25 cellular contexts compared by ENCODE assay signal in genomic region chr15:70358871-70359647, GRCh38.
DNase-seq lines count a peak whose midpoint lies in the region; ATAC-seq and TF ChIP-seq lines count a peak whose summit lies in the region.
"Had no signal": no experiment of that assay in that cellular context is flagged by ENCODE, and none has a peak within 500 bp of the region (broad histone marks: within the 10 kb centered on the region; RNA-seq: fewer than 3 reads in every experiment).

No MANE protein-coding gene starts in this region.

- H2AFZ ChIP-seq in GM23338 (no peak overlapping the region), neuronal stem cell (ENCODE audit: low read length) (no peak overlapping the region)

- H3F3A ChIP-seq in GM23338 (replicated peaks; ENCODE audit: low read depth), result no peaks in the 10 kb centered on the region

- H3K36me3 ChIP-seq in GM23338 (ENCODE audit: insufficient read depth), result no peaks in the 10 kb centered on the region
- H3K36me3 ChIP-seq in neuronal stem cell (replicated peaks in 1 of 2; ENCODE audit: control insufficient read depth in 2 of 2, insufficient read depth in 2 of 2, low read length in 2 of 2), result no peaks in the 10 kb centered on the region
- H3K36me3 ChIP-seq: MG63, pancreas, Peyer's patch, thoracic aorta, uterus had no signal

- H3K27me3 ChIP-seq in GM23338 (ENCODE audit: insufficient read depth) (no peaks in the 10 kb centered on the region), neuronal stem cell (ENCODE audit: control insufficient read depth in 3 of 3, insufficient read depth in 3 of 3, low read depth in 1 of 3, low read length in 3 of 3) (no peaks in the 10 kb centered on the region)
- H3K27me3 ChIP-seq: MG63, pancreas, Peyer's patch, uterus had no signal

- no peak overlapping the region for H3K4ac ChIP-seq in neuronal stem cell (ENCODE audit: low read length)

- H3K79me2 ChIP-seq in GM23338 (replicated peaks; ENCODE audit: insufficient read depth), result no peaks in the 10 kb centered on the region

- DNase-seq in NCI-H2227 (lab: John Stamatoyannopoulos, UW; ENCODE audit: unreplicated experiment) (peak; percentile 31), NCI-H2227 treated with DMSO at 0.1 percent for 48 hours (lab: John Stamatoyannopoulos, UW) (no peak), GM23338 (ENCODE audit: low spot score) (no peak), WTC11 (ENCODE audit: low spot score) (no peak), neuronal stem cell (ENCODE audit: low spot score) (no peak)
- DNase-seq in activated CD4-positive, CD25-positive, alpha-beta regulatory T cell (lab: John Stamatoyannopoulos, UW), result no peak
- DNase-seq in activated CD8-positive, alpha-beta T cell treated with anti-CD3 and anti-CD28 coated beads for 36 hours, result no peak
- no peak for DNase-seq in activated naive CD4-positive, alpha-beta T cell (lab: John Stamatoyannopoulos, UW)
- DNase-seq: activated CD4-positive, alpha-beta T cell treated with anti-CD3 and anti-CD28 coated beads for 4 hours; CD4-positive, alpha-beta T cell; DND-41; GF-D8; MG63; NCI-H1436 treated with DMSO at 0.1 percent for 48 hours; NCI-H526 treated with DMSO at 0.1 percent for 48 hours; pancreas; SIG-M5; small intestine; stimulated activated naive CD8-positive, alpha-beta T cell treated with anti-CD3 and anti-CD28 coated beads, Interleukin-15, amount 100 ng/mL, for 72 hours; uterus had no signal

- no peak overlapping the region for H4K8ac ChIP-seq in neuronal stem cell (ENCODE audit: low read depth, low read length)

- H3K4me3 Mint-ChIP-seq in GM23338, result no peak overlapping the region
- H3K4me3 Mint-ChIP-seq in WTC11, result no peak overlapping the region
- H3K4me3 Mint-ChIP-seq in activated CD8-positive, alpha-beta T cell treated with anti-CD3 and anti-CD28 coated beads for 36 hours, result no peak overlapping the region
- H3K4me3 Mint-ChIP-seq: CD4-positive, alpha-beta T cell; nephron; stimulated activated naive CD8-positive, alpha-beta T cell treated with anti-CD3 and anti-CD28 coated beads, Interleukin-15, amount 100 ng/mL, for 72 hours had no signal

- H2BK15ac ChIP-seq in neuronal stem cell (ENCODE audit: low read length), result no peak overlapping the region

- H2BK12ac ChIP-seq in neuronal stem cell (ENCODE audit: low read length), result no peak overlapping the region

- H2AK5ac ChIP-seq in neuronal stem cell (ENCODE audit: low read depth, low read length), result no peak overlapping the region

- H4K91ac ChIP-seq in neuronal stem cell (ENCODE audit: low read depth, low read length, poor library complexity), result no peak overlapping the region

- H3K4me1 Mint-ChIP-seq in GM23338 (peaks cover 5% of the 10 kb centered on the region; the same call in 2 of the 3 replicates), WTC11 (peaks cover 4% of the 10 kb centered on the region)
- H3K4me1 Mint-ChIP-seq in activated CD8-positive, alpha-beta T cell treated with anti-CD3 and anti-CD28 coated beads for 36 hours (ENCODE audit: low read depth), result peaks cover 4% of the 10 kb centered on the region

- H3K36me3 Mint-ChIP-seq in GM23338 (ENCODE audit: low read depth) (no peaks in the 10 kb centered on the region), WTC11 (no peaks in the 10 kb centered on the region)
- H3K36me3 Mint-ChIP-seq in activated CD8-positive, alpha-beta T cell treated with anti-CD3 and anti-CD28 coated beads for 36 hours (ENCODE audit: low read depth), result no peaks in the 10 kb centered on the region

- H3K9ac ChIP-seq in neuronal stem cell (ENCODE audit: low read depth, low read length, poor library complexity), result no peak overlapping the region
- H3K9ac ChIP-seq: KMS-11 had no signal

- no peak overlapping the region for H3K14ac ChIP-seq in neuronal stem cell (ENCODE audit: low read length)

- POLR2A ChIA-PET in WTC11 (lab: Charles Lee), result no interaction called here
- POLR2A ChIA-PET in activated CD8-positive, alpha-beta T cell treated with anti-CD3 and anti-CD28 coated beads for 36 hours (lab: Charles Lee), result interaction anchor here (1.0 kb wide), 1 partner anchor 106 kb away, joined by 3 read pairs; no protein-coding TSS in a partner anchor

- H2BK5ac ChIP-seq in neuronal stem cell (ENCODE audit: low read length), result no peak overlapping the region

- intact Hi-C loops in activated CD8-positive, alpha-beta T cell treated with anti-CD3 and anti-CD28 coated beads for 36 hours (cut with micrococcal nuclease), result no loop called here

- H3K9me2 ChIP-seq in GM23338 (ENCODE audit: insufficient read depth), result no peaks in the 10 kb centered on the region

- H3K9me3 Mint-ChIP-seq in GM23338 (no peaks in the 10 kb centered on the region), WTC11 (no peaks in the 10 kb centered on the region)
- no peaks in the 10 kb centered on the region for H3K9me3 Mint-ChIP-seq in activated CD8-positive, alpha-beta T cell treated with anti-CD3 and anti-CD28 coated beads for 36 hours
- H3K9me3 Mint-ChIP-seq: CD4-positive, alpha-beta T cell; nephron; stimulated activated naive CD8-positive, alpha-beta T cell treated with anti-CD3 and anti-CD28 coated beads, Interleukin-15, amount 100 ng/mL, for 72 hours had no signal

- no peak overlapping the region for H3K4me2 ChIP-seq in GM23338
- no peak overlapping the region for H3K4me2 ChIP-seq in neuronal stem cell (ENCODE audit: insufficient read depth, low read length, poor library complexity, severe bottlenecking)
- H3K4me2 ChIP-seq: A549, KMS-11 had no signal

- H4K20me1 ChIP-seq in GM23338 (replicated peaks; ENCODE audit: insufficient read depth), result no peaks in the 10 kb centered on the region

- no peak overlapping the region for H3K27ac Mint-ChIP-seq in GM23338
- H3K27ac Mint-ChIP-seq in WTC11, result peak overlapping the region; percentile 8; the same call in 1 of the 2 replicates
- H3K27ac Mint-ChIP-seq in activated CD8-positive, alpha-beta T cell treated with anti-CD3 and anti-CD28 coated beads for 36 hours, result no peak overlapping the region
- H3K27ac Mint-ChIP-seq: CD4-positive, alpha-beta T cell; nephron; stimulated activated naive CD8-positive, alpha-beta T cell treated with anti-CD3 and anti-CD28 coated beads, Interleukin-15, amount 100 ng/mL, for 72 hours had no signal

- H3K4me3 ChIP-seq in GM23338 (no peak overlapping the region), neuronal stem cell (ENCODE audit: low read length in 2 of 2) (no peak overlapping the region)
- H3K4me3 ChIP-seq: A549, MG63, pancreas, Peyer's patch, thoracic aorta, uterus had no signal

- H3K27me3 Mint-ChIP-seq in GM23338 (ENCODE audit: insufficient read depth, low read depth, poor library complexity), result peaks cover 10% of the 10 kb centered on the region
- H3K27me3 Mint-ChIP-seq in WTC11 (ENCODE audit: low read depth), result no peaks in the 10 kb centered on the region
- no peaks in the 10 kb centered on the region for H3K27me3 Mint-ChIP-seq in activated CD8-positive, alpha-beta T cell treated with anti-CD3 and anti-CD28 coated beads for 36 hours

- no peak overlapping the region for H2BK120ac ChIP-seq in neuronal stem cell (ENCODE audit: low read depth, low read length)

- no CpG with 5 or more reads among the region's 14 CpGs for WGBS in neuronal stem cell (ENCODE audit: extremely low coverage in 2 of 2, insufficient read length in 2 of 2, insufficient replicate concordance in 1 of 2), 2 donors

- H3K27ac ChIP-seq in GM23338 (ENCODE audit: low read depth), result no peak overlapping the region
- no peak overlapping the region for H3K27ac ChIP-seq in neuronal stem cell (replicated peaks; ENCODE audit: low read length)
- H3K27ac ChIP-seq: A549, KMS-11, pancreas, Peyer's patch, thoracic aorta, uterus had no signal

- H3K9me3 ChIP-seq in neuronal stem cell (replicated peaks in 1 of 2; ENCODE audit: control insufficient read depth in 2 of 2, insufficient read depth in 1 of 2, low read depth in 1 of 2, low read length in 2 of 2), result peaks cover 0 to 2% of the 10 kb centered on the region in 2 donors
- H3K9me3 ChIP-seq: A549, MG63, pancreas, Peyer's patch, thoracic aorta, uterus had no signal

- no peaks in the 10 kb centered on the region for H3K4me1 ChIP-seq in GM23338 (ENCODE audit: insufficient read depth)
- H3K4me1 ChIP-seq in neuronal stem cell (ENCODE audit: control insufficient read depth in 2 of 2, insufficient read depth in 1 of 2, low read depth in 1 of 2, low read length in 2 of 2), result peaks cover 0 to 21% of the 10 kb centered on the region in 2 donors
- H3K4me1 ChIP-seq: A549, pancreas, Peyer's patch, uterus had no signal

- H3K18ac ChIP-seq in neuronal stem cell (ENCODE audit: low read length), result peak overlapping the region; percentile 49

- CTCF ChIA-PET in WTC11 (lab: Charles Lee), result no interaction called here
- CTCF ChIA-PET in activated CD8-positive, alpha-beta T cell treated with anti-CD3 and anti-CD28 coated beads for 36 hours (lab: Charles Lee), result no interaction called here

- H3K79me1 ChIP-seq in neuronal stem cell (ENCODE audit: low read depth, low read length), result no peaks in the 10 kb centered on the region

- ATAC-seq in GM23338, result peak; percentile 13; the same call in 1 of the 3 replicates
- no peak for ATAC-seq in WTC11
- ATAC-seq in activated CD8-positive, alpha-beta T cell treated with anti-CD3 and anti-CD28 coated beads for 36 hours, result no peak
- ATAC-seq: A549; pancreas; stimulated activated naive CD8-positive, alpha-beta T cell treated with anti-CD3 and anti-CD28 coated beads, Interleukin-15, amount 100 ng/mL, for 72 hours had no signal

- H3K23ac ChIP-seq in neuronal stem cell (ENCODE audit: low read depth, low read length, poor library complexity), result no peak overlapping the region

- TF ChIP-seq CTCF in GM23338 (conservative IDR thresholded peaks at IDR 0.05; ENCODE audit: low read depth in 2 of 2) (no peak), WTC11 (IDR thresholded peaks at IDR 0.05) (no peak)
- TF ChIP-seq CTCF in activated CD8-positive, alpha-beta T cell treated with anti-CD3 and anti-CD28 coated beads for 36 hours (IDR thresholded peaks at IDR 0.05), result no peak

TF ChIP-seq in GM23338, 12 proteins besides CTCF, POLR2A, EP300 and RAD21 (continues in another document):
- TF ChIP-seq ZNF114 (CRISPR knock-in tag; IDR thresholded peaks at IDR 0.05) (no peak), CREB1 (CRISPR knock-in tag; IDR thresholded peaks at IDR 0.05; ENCODE audit: low read depth) (no peak), STAT1 (IDR thresholded peaks at IDR 0.05; ENCODE audit: unreplicated experiment) (no peak), EZH2phosphoT487 (IDR thresholded peaks at IDR 0.05; ENCODE audit: unreplicated experiment) (no peak), ZNF331 (CRISPR knock-in tag; IDR thresholded peaks at IDR 0.05; ENCODE audit: low read depth) (no peak), POLR2AphosphoS5 (IDR thresholded peaks at IDR 0.05; ENCODE audit: low read depth) (no peak)
